Comparison of ENCODE assay signal across 13 cellular contexts in the genomic region with DNA sequence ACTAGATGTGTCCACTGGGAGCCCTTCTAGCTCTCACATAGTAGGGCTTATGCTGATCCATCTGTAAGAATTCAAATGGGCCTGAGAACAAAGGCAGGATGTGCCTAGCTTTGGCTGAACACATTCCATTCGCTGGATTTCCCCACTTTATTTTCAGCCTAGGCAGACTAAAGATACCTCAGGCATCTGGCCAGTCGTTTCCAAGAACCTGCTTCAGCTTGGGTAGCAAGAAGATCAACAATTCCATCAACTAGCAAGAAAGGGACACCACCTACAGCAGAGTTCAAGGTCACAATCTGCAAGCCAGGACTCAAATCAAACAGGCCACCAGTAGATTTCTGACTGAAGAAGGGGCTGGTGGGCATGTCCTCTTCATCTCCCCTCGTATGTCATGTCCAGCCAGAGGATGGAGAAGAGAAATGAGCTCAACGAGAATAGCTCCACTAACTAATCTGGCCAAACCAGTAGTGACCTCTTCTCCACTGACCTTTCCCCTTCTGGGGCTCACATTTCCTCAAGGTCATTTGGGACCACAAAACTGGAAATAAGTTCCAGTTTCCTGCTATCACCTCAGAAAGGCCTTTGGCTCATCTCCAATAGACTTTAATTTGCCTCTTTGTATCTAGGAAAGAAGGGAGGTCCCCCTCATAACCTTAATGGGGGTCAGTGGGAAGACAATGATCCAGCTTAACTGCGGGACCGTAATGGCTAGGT. TPM values are rescaled to one million over a fixed set of nuclear protein-coding genes. Genes with fewer than 3 reads are reported as not detected.
DNase-seq lines count a peak whose midpoint lies in the region; ATAC-seq and TF ChIP-seq lines count a peak whose summit lies in the region.
"Had no signal": no experiment of that assay in that cellular context is flagged by ENCODE, and none has a peak within 500 bp of the region (broad histone marks: within the 10 kb centered on the region; RNA-seq: fewer than 3 reads in every experiment).

No MANE protein-coding gene starts in this region.

- peak overlapping the region; percentile 42 to 82 (median 70) for H3K27ac Mint-ChIP-seq in nephron

- H3K4me1 ChIP-seq in heart left ventricle, result peaks cover 32 to 98% (median 88%) of the 10 kb centered on the region in 12 donors
- peaks cover 4 to 10% of the 10 kb centered on the region in 2 donors for H3K4me1 ChIP-seq in esophagus (ENCODE audit: control insufficient read depth in 2 of 2, insufficient read depth in 2 of 2, low read length in 1 of 2)
- peaks cover 12 to 31% of the 10 kb centered on the region in 2 donors for H3K4me1 ChIP-seq in uterus

- peaks cover 49% of the 10 kb centered on the region for H3K4me1 Mint-ChIP-seq in nephron

- no peaks in the 10 kb centered on the region for H3K9me3 ChIP-seq in heart left ventricle
- no peaks in the 10 kb centered on the region for H3K9me3 ChIP-seq in esophagus (ENCODE audit: control insufficient read depth in 2 of 2, insufficient read depth in 1 of 2, low read depth in 1 of 2, low read length in 1 of 2)
- no peaks in the 10 kb centered on the region for H3K9me3 ChIP-seq in uterus
- H3K9me3 ChIP-seq: BE2C had no signal

- DNase-seq in heart left ventricle, result peak in 3 of 5 donors; percentile 63 to 74 (median 72)
- DNase-seq in Right ventricle myocardium superior, result no peak
- DNase-seq in uterus, result peak; percentile 22 to 63
- no peak for DNase-seq in NCI-H2196 (lab: John Stamatoyannopoulos, UW; ENCODE audit: unreplicated experiment)
- DNase-seq in NCI-H1105 (lab: John Stamatoyannopoulos, UW), result no peak
- DNase-seq in COR-L47 (lab: John Stamatoyannopoulos, UW), result no peak
- DNase-seq: amygdala, BE2C, GOT3 had no signal

- peaks cover 0 to 2% (median 0%) of the 10 kb centered on the region in 9 donors for H3K36me3 ChIP-seq in heart left ventricle
- no peaks in the 10 kb centered on the region for H3K36me3 ChIP-seq in esophagus (ENCODE audit: control insufficient read depth in 2 of 2, insufficient read depth in 2 of 2, low read length in 1 of 2)
- no peaks in the 10 kb centered on the region for H3K36me3 ChIP-seq in uterus
- H3K36me3 ChIP-seq: BE2C had no signal

- TF ChIP-seq POLR2A in heart left ventricle (IDR thresholded peaks at IDR 0.05), result no peak
- TF ChIP-seq POLR2A in uterus (IDR thresholded peaks at IDR 0.05), result no peak

- intact Hi-C loops in heart left ventricle (cut with DNase I) (loop anchor here in 2 of 10 donors (1.0 kb wide), 1 partner anchor 14 kb away; a partner anchor contains a TSS), Right ventricle myocardium superior (cut with DNase I) (no loop called here), uterus (cut with DNase I; ENCODE audit: low total_unique reads) (no loop called here)

- H3K9me3 Mint-ChIP-seq in nephron, result no peaks in the 10 kb centered on the region

- WGBS in heart left ventricle, 4 donors, result 33 to 42% (median 42%) methylated on average over 6 of the region's 6 CpGs
- 64 to 67% methylated on average over 6 of the region's 6 CpGs for WGBS in esophagus, 2 donors

- ATAC-seq in heart left ventricle (peak in 2 of 4 donors; percentile 1 to 8), Right ventricle myocardium superior (ENCODE audit: poor library complexity) (no peak)

- no peaks in the 10 kb centered on the region for H3K27me3 Mint-ChIP-seq in nephron (ENCODE audit: low read depth)

- H3K27ac ChIP-seq in heart left ventricle, result peak overlapping the region; percentile 81 to 98 (median 96)
- peak overlapping the region; percentile 68 to 70 for H3K27ac ChIP-seq in esophagus (ENCODE audit: low read depth in 2 of 2, low read length in 1 of 2)
- peak overlapping the region; percentile 96 to 100 for H3K27ac ChIP-seq in uterus

- TF ChIP-seq CTCF in heart left ventricle (IDR thresholded peaks at IDR 0.05), result no peak
- TF ChIP-seq CTCF in nephron (IDR thresholded peaks at IDR 0.05; ENCODE audit: unreplicated experiment in 3 of 3), result no peak
- TF ChIP-seq CTCF in uterus (IDR thresholded peaks at IDR 0.05), result no peak

- H3K36me3 Mint-ChIP-seq in nephron (ENCODE audit: low read depth), result no peaks in the 10 kb centered on the region

- no peaks in the 10 kb centered on the region for H3K27me3 ChIP-seq in heart left ventricle
- no peaks in the 10 kb centered on the region for H3K27me3 ChIP-seq in esophagus (ENCODE audit: control insufficient read depth in 1 of 2, insufficient read depth in 2 of 2, low read length in 2 of 2)
- H3K27me3 ChIP-seq in uterus, result no peaks in the 10 kb centered on the region
- H3K27me3 ChIP-seq: BE2C had no signal

- H3K4me3 ChIP-seq in heart left ventricle, result no peak overlapping the region
- no peak overlapping the region for H3K4me3 ChIP-seq in esophagus (ENCODE audit: low read depth in 1 of 2, low read length in 2 of 2)
- H3K4me3 ChIP-seq in uterus, result no peak overlapping the region

- H3K4me3 Mint-ChIP-seq in nephron, result no peak overlapping the region

RNA-seq across cellular contexts. Expression of a gene that starts 14.2 kb away (rescaled TPM):
- total RNA-seq in heart left ventricle (1,000 to 10,000 TPM in 4 of 9 donors, 100 to 1,000 TPM in 5; 489 to 1,925 (median 1,000) TPM), Right ventricle myocardium superior (980 TPM), uterus (1,000 to 10,000 TPM in 3 of 4 donors, 100 to 1,000 TPM in 1; 731 to 1,940 (median 1,478) TPM)
- polyA plus RNA-seq in heart left ventricle (100 to 1,000 TPM; 222 to 597 TPM), esophagus (100 to 1,000 TPM in 1 of 2 donors, 10 to 100 TPM in 1; 77.5 to 235 TPM)

RNA-seq across cellular contexts. Expression of a gene that starts 17.7 kb away (rescaled TPM):
- total RNA-seq in heart left ventricle (10 to 100 TPM; 30.2 to 45.7 (median 36.0) TPM), Right ventricle myocardium superior (49.2 TPM), uterus (10 to 100 TPM in 2 of 4 donors, 1 to 10 TPM in 2; 3.3 to 28.1 (median 8.6) TPM)
- polyA plus RNA-seq in heart left ventricle (10 to 100 TPM; 45.8 to 69.4 TPM), esophagus (10 to 100 TPM; 12.8 to 13.7 TPM)

RNA-seq across cellular contexts. Expression of a gene that starts 17.8 kb away (rescaled TPM):
- total RNA-seq in heart left ventricle, result 1 to 10 TPM; 1.0 to 3.5 (median 1.7) TPM
- 1 to 10 TPM in 1 of 2 donors, under 1 TPM in 1; 0.65 to 1.9 TPM for polyA plus RNA-seq in heart left ventricle
- total RNA-seq in Right ventricle myocardium superior, result 0.59 TPM
- polyA plus RNA-seq in esophagus, result under 1 TPM; 0.27 to 0.47 TPM
- total RNA-seq in uterus, result 1 to 10 TPM in 1 of 4 donors, under 1 TPM in 3; 0.26 to 5.0 (median 0.61) TPM

RNA-seq across cellular contexts. Expression of a gene that starts 24.4 kb away (rescaled TPM):
- 10 to 100 TPM; 21.7 to 31.5 (median 26.4) TPM for total RNA-seq in heart left ventricle
- 10 to 100 TPM in 1 of 2 donors, 1 to 10 TPM in 1; 7.0 to 13.4 TPM for polyA plus RNA-seq in heart left ventricle
- total RNA-seq in Right ventricle myocardium superior, result 22.9 TPM
- 1 to 10 TPM; 2.1 to 2.9 TPM for polyA plus RNA-seq in esophagus
- 10 to 100 TPM; 12.3 to 69.0 (median 32.2) TPM for total RNA-seq in uterus

RNA-seq across cellular contexts. Expression of a gene that starts 39.4 kb away (rescaled TPM):
- 100 to 1,000 TPM in 3 of 9 donors, 10 to 100 TPM in 6; 21.8 to 125 (median 79.5) TPM for total RNA-seq in heart left ventricle
- polyA plus RNA-seq in heart left ventricle, result 10 to 100 TPM in 1 of 2 donors, under 1 TPM in 1; 0.62 to 37.7 TPM
- total RNA-seq in Right ventricle myocardium superior, result 88.1 TPM
- not detected for polyA plus RNA-seq in esophagus
- not detected for total RNA-seq in uterus
- total RNA-seq: renal cortical epithelial cell had no signal
- polyA plus RNA-seq: keratinocyte had no signal

Comparison
In these comparisons a context has a peak if more than half of its experiments do, and no peak if none do; other contexts are left out.
1. DNase-seq: peak in heart left ventricle (3 of 5) and uterus (2 of 2); none in Right ventricle myocardium superior (single experiment), NCI-H2196 (single experiment), NCI-H1105 (single experiment) and COR-L47 (single experiment).
2. Peak in every context shown above with its lines, with median percentiles within 50 percentile points of each other: H3K27ac ChIP-seq.